Comparison of ENCODE assay signal across 9 cellular contexts in the genomic region with DNA sequence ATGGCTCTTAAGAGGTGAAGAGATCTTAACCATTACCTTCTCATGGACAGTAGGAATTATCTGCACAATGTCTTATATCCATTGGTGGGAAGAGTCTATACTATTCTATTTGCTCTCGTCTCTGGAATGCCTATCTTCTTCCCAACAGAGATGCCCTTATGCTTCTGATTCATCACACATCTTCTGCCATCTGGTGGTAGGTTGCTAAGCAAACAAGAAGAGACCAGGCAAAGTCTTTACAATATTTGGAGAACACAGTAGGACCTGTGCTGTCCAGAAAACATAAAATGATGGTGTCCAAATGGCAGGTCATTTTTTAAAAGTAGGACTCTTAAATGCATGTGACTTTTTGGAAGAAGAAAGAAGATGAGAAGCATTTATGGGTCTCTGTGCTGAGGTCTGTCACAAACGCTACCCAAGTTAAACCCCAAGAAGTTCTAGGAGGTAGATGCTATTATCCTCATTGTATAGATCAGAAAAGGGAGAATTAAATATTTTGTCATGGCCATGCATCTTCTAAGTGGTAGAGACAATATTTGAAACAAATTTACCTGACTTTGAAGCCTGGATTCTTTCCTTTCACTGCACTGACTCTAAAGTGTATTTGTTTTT.
DNase-seq lines count a peak whose midpoint lies in the region; ATAC-seq, FAIRE-seq and TF ChIP-seq lines count a peak whose summit lies in the region.
"Had no signal": no experiment of that assay in that cellular context is flagged by ENCODE, and none has a peak within 500 bp of the region (broad histone marks: within the 10 kb centered on the region; RNA-seq: fewer than 3 reads in every experiment).

No MANE protein-coding gene starts in this region.

- H3K4me3 Mint-ChIP-seq in endodermal cell, result no peak overlapping the region
- H3K4me3 Mint-ChIP-seq: T-helper 2 cell treated with Interferon-gamma antibody and Interleukin-4, amounts not matched to agents 5 μg/mL and 100 μg/mL, for 36 hours had no signal

- DNase-seq in COR-L47 (lab: John Stamatoyannopoulos, UW) (peak; percentile 45), H54 (ENCODE audit: insufficient read length, low spot score) (no peak), NCI-H2196 (lab: John Stamatoyannopoulos, UW; ENCODE audit: unreplicated experiment) (peak; percentile 39), endodermal cell (no peak), left lobe of liver (ENCODE audit: low spot score) (no peak)

- no peaks in the 10 kb centered on the region for H3K4me1 ChIP-seq in endodermal cell (ENCODE audit: control insufficient read depth, insufficient read depth, low read length)

- no peak overlapping the region for H3K4me3 ChIP-seq in endodermal cell (ENCODE audit: low read length)

- H3K36me3 ChIP-seq in endodermal cell (ENCODE audit: control insufficient read depth, insufficient read depth, low read length), result no peaks in the 10 kb centered on the region

- peak; percentile 93 for FAIRE-seq in H54 (lab: Jason Lieb, UNC)

- ATAC-seq in GM19328 (IDR thresholded peaks at IDR 0.05; ENCODE audit: unreplicated experiment), result no peak
- ATAC-seq in GM18873 (IDR thresholded peaks at IDR 0.05; ENCODE audit: low FRiP score, unreplicated experiment), result no peak
- ATAC-seq in HG02623 (IDR thresholded peaks at IDR 0.05; ENCODE audit: unreplicated experiment), result no peak
- ATAC-seq in left lobe of liver, result no peak

- H3K9me3 ChIP-seq in endodermal cell (ENCODE audit: control insufficient read depth, low read length), result no peaks in the 10 kb centered on the region

- H3K36me3 Mint-ChIP-seq in endodermal cell (ENCODE audit: low read depth), result no peaks in the 10 kb centered on the region

- no peak overlapping the region for H3K27ac ChIP-seq in endodermal cell (ENCODE audit: low read depth, low read length)

- H3K27ac Mint-ChIP-seq in endodermal cell, result no peak overlapping the region
- H3K27ac Mint-ChIP-seq: T-helper 2 cell treated with Interferon-gamma antibody and Interleukin-4, amounts not matched to agents 5 μg/mL and 100 μg/mL, for 36 hours had no signal

- H3K9ac ChIP-seq in endodermal cell (ENCODE audit: extremely low read depth, low read length, poor library complexity, severe bottlenecking), result no peak overlapping the region

- H3K9me3 Mint-ChIP-seq in endodermal cell, result no peaks in the 10 kb centered on the region
- H3K9me3 Mint-ChIP-seq: T-helper 2 cell treated with Interferon-gamma antibody and Interleukin-4, amounts not matched to agents 5 μg/mL and 100 μg/mL, for 36 hours had no signal

- H3K4me1 Mint-ChIP-seq in endodermal cell, result peaks cover 15% of the 10 kb centered on the region

- 17 to 88% methylated on average over 1 to 2 of the region's 2 CpGs for WGBS in endodermal cell (ENCODE audit: insufficient coverage in 1 of 2, insufficient read length in 1 of 2), 2 experiments

- TF ChIP-seq POLR2A in H54 (IDR thresholded peaks at IDR 0.05; ENCODE audit: low read depth, low read length), result no peak

- H3K27me3 Mint-ChIP-seq in endodermal cell (ENCODE audit: insufficient read depth), result no peaks in the 10 kb centered on the region

- TF ChIP-seq CTCF in endodermal cell (conservative IDR thresholded peaks at IDR 0.05), result peak; percentile 80

- no peaks in the 10 kb centered on the region for H3K27me3 ChIP-seq in endodermal cell (ENCODE audit: control insufficient read depth, insufficient read depth, low read length, poor library complexity, severe bottlenecking)

Comparison
In these comparisons a context has a peak if more than half of its experiments do, and no peak if none do; other contexts are left out.
1. DNase-seq: peak in COR-L47 (single experiment) and NCI-H2196 (single experiment); none in H54 (single experiment), endodermal cell (single experiment) and left lobe of liver (single experiment).